ENCODE assay signal across 1 cellular context in the genomic region with DNA sequence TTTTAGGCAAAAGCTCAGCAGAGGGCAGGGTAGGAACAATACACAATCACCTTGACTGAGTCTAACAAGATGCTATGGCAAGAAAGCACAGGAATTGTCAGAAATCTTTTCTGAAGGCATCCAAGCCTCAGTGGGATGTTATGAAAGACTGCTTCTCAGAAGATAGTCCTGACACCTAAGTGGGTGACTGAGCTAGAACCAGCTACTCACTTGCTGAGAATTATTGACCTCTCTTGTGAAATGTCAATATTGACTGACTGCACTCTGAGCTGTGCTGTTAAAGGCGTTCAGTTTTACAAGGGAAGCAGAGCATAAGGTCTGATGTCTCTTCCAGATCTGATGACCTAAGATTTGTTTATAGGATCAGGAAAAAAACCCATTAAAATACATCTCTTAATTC.
TF ChIP-seq lines count a peak whose summit lies in the region.

No MANE protein-coding gene starts in this region.

TF ChIP-seq in HepG2, 621 proteins besides CTCF, POLR2A, EP300 and RAD21 (continued from another document and continues in another):
- TF ChIP-seq, protein P1, sequence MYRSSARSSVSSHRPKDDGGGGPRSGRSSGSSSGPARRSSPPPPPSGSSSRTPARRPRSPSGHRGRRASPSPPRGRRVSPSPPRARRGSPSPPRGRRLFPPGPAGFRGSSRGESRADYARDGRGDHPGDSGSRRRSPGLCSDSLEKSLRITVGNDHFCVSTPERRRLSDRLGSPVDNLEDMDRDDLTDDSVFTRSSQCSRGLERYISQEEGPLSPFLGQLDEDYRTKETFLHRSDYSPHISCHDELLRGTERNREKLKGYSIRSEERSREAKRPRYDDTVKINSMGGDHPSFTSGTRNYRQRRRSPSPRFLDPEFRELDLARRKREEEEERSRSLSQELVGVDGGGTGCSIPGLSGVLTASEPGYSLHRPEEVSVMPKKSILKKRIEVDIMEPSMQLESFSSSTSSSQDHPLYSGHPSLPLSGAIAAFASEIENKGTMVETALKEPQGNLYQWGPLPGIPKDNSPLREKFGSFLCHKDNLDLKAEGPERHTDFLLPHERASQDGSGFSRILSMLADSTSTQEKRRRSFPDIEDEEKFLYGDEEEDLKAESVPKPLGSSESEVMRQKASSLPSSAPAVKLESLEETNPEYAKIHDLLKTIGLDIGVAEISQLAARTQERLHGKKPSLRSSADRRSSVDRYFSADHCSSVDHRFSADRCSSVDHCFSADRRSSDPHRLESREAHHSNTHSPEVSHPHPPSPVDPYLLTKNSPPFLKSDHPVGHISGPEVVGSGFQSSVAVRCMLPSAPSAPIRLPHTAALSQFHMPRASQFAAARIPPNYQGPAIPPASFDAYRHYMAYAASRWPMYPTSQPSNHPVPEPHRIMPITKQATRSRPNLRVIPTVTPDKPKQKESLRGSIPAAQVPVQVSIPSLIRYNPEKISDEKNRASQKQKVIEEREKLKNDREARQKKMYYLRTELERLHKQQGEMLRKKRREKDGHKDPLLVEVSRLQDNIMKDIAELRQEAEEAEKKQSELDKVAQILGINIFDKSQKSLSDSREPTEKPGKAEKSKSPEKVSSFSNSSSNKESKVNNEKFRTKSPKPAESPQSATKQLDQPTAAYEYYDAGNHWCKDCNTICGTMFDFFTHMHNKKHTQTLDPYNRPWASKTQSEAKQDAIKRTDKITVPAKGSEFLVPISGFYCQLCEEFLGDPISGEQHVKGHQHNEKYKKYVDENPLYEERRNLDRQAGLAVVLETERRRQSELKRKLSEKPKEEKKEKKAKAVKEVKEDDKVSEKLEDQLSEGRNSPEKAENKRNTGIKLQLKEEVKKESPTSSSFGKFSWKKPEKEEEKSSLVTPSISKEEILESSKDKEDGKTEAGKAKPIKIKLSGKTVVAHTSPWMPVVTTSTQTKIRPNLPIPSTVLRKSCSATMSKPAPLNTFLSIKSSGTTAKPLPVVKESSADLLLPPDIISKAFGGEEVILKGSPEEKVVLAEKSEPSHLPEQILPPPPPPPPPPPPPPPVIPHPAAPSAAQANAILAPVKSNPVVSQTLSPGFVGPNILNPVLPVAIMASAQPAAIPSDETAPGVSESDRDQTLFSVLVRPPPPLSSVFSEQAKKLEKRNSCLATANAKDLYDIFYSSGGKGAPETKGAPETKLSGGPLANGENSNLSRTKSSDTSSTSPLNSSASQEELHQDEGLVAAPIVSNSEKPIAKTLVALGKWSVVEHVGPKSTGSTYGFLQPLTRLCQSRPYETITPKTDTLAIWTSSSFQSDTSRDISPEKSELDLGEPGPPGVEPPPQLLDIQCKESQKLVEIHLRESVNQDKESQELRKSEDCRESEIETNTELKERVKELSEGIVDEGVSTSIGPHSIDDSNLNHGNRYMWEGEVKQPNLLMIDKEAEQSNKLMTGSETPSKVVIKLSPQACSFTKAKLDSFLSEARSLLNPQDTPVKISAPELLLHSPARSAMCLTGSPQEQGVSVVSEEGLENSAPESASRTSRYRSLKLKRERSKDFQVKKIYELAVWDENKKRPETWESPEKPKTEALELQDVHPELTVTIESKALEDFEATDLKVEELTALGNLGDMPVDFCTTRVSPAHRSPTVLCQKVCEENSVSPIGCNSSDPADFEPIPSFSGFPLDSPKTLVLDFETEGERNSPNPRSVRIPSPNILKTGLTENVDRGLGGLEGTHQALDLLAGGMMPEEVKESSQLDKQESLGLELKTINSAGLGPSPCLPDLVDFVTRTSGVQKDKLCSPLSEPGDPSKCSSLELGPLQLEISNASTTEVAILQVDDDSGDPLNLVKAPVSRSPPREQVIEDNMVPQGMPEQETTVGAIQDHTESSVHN (CRISPR knock-in tag; IDR thresholded peaks at IDR 0.05) = peak; percentile 74; the same call in 1 of the 2 replicates
- TF ChIP-seq ZNF350 (CRISPR knock-in tag; IDR thresholded peaks at IDR 0.05; ENCODE audit: borderline replicate concordance, low read depth) (no peak), TOE1 (CRISPR knock-in tag; IDR thresholded peaks at IDR 0.05) (0 out of 2 replicates have a peak, but pooled peaks have one; percentile 46), ZNF724P (CRISPR knock-in tag; IDR thresholded peaks at IDR 0.05; ENCODE audit: borderline replicate concordance) (no peak), STAG1 (CRISPR knock-in tag; IDR thresholded peaks at IDR 0.05) (peak; percentile 25; the same call in 1 of the 2 replicates), SNRNP70 (IDR thresholded peaks at IDR 0.05; ENCODE audit: low read depth, low read length) (no peak), FOSL2 (CRISPR knock-in tag; IDR thresholded peaks at IDR 0.05) (peak; percentile 87), ZNF264 (CRISPR knock-in tag; IDR thresholded peaks at IDR 0.05) (peak; percentile 91; the same call in 1 of the 2 replicates), RBAK (CRISPR knock-in tag; IDR thresholded peaks at IDR 0.05) (peak; percentile 91; the same call in 1 of the 2 replicates), ERF (CRISPR knock-in tag; IDR thresholded peaks at IDR 0.05) (peak; percentile 83), REPIN1 (CRISPR knock-in tag; IDR thresholded peaks at IDR 0.05; ENCODE audit: borderline replicate concordance, low read depth) (peak; percentile 93; the same call in 1 of the 2 replicates), KLF13 (CRISPR knock-in tag; IDR thresholded peaks at IDR 0.05) (no peak), U2AF1 (optimal IDR thresholded peaks at IDR 0.05; ENCODE audit: low read depth, low read length) (no peak), HES4 (CRISPR knock-in tag; IDR thresholded peaks at IDR 0.05; ENCODE audit: borderline replicate concordance) (no peak), PHF5A (CRISPR knock-in tag; IDR thresholded peaks at IDR 0.05; ENCODE audit: low read depth, unreplicated experiment) (peak; percentile 94), NFE2L2 (IDR thresholded peaks at IDR 0.05; ENCODE audit: low read length) (no peak), SRY (CRISPR knock-in tag; IDR thresholded peaks at IDR 0.05) (no peak)
- TF ChIP-seq, protein P2, sequence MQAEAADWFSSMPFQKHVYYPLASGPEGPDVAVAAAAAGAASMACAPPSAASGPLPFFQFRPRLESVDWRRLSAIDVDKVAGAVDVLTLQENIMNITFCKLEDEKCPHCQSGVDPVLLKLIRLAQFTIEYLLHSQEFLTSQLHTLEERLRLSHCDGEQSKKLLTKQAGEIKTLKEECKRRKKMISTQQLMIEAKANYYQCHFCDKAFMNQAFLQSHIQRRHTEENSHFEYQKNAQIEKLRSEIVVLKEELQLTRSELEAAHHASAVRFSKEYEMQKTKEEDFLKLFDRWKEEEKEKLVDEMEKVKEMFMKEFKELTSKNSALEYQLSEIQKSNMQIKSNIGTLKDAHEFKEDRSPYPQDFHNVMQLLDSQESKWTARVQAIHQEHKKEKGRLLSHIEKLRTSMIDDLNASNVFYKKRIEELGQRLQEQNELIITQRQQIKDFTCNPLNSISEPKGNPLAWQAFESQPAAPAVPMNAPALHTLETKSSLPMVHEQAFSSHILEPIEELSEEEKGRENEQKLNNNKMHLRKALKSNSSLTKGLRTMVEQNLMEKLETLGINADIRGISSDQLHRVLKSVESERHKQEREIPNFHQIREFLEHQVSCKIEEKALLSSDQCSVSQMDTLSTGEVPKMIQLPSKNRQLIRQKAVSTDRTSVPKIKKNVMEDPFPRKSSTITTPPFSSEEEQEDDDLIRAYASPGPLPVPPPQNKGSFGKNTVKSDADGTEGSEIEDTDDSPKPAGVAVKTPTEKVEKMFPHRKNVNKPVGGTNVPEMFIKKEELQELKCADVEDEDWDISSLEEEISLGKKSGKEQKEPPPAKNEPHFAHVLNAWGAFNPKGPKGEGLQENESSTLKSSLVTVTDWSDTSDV (CRISPR knock-in tag; IDR thresholded peaks at IDR 0.05) = no peak
- TF ChIP-seq, protein P3, sequence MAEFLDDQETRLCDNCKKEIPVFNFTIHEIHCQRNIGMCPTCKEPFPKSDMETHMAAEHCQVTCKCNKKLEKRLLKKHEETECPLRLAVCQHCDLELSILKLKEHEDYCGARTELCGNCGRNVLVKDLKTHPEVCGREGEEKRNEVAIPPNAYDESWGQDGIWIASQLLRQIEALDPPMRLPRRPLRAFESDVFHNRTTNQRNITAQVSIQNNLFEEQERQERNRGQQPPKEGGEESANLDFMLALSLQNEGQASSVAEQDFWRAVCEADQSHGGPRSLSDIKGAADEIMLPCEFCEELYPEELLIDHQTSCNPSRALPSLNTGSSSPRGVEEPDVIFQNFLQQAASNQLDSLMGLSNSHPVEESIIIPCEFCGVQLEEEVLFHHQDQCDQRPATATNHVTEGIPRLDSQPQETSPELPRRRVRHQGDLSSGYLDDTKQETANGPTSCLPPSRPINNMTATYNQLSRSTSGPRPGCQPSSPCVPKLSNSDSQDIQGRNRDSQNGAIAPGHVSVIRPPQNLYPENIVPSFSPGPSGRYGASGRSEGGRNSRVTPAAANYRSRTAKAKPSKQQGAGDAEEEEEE (CRISPR knock-in tag; IDR thresholded peaks at IDR 0.05; ENCODE audit: borderline replicate concordance) = peak; percentile 80; the same call in 1 of the 2 replicates
- TF ChIP-seq, protein P4, sequence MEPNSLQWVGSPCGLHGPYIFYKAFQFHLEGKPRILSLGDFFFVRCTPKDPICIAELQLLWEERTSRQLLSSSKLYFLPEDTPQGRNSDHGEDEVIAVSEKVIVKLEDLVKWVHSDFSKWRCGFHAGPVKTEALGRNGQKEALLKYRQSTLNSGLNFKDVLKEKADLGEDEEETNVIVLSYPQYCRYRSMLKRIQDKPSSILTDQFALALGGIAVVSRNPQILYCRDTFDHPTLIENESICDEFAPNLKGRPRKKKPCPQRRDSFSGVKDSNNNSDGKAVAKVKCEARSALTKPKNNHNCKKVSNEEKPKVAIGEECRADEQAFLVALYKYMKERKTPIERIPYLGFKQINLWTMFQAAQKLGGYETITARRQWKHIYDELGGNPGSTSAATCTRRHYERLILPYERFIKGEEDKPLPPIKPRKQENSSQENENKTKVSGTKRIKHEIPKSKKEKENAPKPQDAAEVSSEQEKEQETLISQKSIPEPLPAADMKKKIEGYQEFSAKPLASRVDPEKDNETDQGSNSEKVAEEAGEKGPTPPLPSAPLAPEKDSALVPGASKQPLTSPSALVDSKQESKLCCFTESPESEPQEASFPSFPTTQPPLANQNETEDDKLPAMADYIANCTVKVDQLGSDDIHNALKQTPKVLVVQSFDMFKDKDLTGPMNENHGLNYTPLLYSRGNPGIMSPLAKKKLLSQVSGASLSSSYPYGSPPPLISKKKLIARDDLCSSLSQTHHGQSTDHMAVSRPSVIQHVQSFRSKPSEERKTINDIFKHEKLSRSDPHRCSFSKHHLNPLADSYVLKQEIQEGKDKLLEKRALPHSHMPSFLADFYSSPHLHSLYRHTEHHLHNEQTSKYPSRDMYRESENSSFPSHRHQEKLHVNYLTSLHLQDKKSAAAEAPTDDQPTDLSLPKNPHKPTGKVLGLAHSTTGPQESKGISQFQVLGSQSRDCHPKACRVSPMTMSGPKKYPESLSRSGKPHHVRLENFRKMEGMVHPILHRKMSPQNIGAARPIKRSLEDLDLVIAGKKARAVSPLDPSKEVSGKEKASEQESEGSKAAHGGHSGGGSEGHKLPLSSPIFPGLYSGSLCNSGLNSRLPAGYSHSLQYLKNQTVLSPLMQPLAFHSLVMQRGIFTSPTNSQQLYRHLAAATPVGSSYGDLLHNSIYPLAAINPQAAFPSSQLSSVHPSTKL (CRISPR knock-in tag; IDR thresholded peaks at IDR 0.05) = peak; percentile 99
- TF ChIP-seq, protein P5, sequence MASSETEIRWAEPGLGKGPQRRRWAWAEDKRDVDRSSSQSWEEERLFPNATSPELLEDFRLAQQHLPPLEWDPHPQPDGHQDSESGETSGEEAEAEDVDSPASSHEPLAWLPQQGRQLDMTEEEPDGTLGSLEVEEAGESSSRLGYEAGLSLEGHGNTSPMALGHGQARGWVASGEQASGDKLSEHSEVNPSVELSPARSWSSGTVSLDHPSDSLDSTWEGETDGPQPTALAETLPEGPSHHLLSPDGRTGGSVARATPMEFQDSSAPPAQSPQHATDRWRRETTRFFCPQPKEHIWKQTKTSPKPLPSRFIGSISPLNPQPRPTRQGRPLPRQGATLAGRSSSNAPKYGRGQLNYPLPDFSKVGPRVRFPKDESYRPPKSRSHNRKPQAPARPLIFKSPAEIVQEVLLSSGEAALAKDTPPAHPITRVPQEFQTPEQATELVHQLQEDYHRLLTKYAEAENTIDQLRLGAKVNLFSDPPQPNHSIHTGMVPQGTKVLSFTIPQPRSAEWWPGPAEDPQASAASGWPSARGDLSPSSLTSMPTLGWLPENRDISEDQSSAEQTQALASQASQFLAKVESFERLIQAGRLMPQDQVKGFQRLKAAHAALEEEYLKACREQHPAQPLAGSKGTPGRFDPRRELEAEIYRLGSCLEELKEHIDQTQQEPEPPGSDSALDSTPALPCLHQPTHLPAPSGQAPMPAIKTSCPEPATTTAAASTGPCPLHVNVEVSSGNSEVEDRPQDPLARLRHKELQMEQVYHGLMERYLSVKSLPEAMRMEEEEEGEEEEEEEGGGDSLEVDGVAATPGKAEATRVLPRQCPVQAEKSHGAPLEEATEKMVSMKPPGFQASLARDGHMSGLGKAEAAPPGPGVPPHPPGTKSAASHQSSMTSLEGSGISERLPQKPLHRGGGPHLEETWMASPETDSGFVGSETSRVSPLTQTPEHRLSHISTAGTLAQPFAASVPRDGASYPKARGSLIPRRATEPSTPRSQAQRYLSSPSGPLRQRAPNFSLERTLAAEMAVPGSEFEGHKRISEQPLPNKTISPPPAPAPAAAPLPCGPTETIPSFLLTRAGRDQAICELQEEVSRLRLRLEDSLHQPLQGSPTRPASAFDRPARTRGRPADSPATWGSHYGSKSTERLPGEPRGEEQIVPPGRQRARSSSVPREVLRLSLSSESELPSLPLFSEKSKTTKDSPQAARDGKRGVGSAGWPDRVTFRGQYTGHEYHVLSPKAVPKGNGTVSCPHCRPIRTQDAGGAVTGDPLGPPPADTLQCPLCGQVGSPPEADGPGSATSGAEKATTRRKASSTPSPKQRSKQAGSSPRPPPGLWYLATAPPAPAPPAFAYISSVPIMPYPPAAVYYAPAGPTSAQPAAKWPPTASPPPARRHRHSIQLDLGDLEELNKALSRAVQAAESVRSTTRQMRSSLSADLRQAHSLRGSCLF (CRISPR knock-in tag; IDR thresholded peaks at IDR 0.05; ENCODE audit: borderline replicate concordance) = no peak
- TF ChIP-seq, protein P6, sequence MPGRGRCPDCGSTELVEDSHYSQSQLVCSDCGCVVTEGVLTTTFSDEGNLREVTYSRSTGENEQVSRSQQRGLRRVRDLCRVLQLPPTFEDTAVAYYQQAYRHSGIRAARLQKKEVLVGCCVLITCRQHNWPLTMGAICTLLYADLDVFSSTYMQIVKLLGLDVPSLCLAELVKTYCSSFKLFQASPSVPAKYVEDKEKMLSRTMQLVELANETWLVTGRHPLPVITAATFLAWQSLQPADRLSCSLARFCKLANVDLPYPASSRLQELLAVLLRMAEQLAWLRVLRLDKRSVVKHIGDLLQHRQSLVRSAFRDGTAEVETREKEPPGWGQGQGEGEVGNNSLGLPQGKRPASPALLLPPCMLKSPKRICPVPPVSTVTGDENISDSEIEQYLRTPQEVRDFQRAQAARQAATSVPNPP (CRISPR knock-in tag; IDR thresholded peaks at IDR 0.05) = peak; percentile 61; the same call in 1 of the 2 replicates
- TF ChIP-seq, protein P7, sequence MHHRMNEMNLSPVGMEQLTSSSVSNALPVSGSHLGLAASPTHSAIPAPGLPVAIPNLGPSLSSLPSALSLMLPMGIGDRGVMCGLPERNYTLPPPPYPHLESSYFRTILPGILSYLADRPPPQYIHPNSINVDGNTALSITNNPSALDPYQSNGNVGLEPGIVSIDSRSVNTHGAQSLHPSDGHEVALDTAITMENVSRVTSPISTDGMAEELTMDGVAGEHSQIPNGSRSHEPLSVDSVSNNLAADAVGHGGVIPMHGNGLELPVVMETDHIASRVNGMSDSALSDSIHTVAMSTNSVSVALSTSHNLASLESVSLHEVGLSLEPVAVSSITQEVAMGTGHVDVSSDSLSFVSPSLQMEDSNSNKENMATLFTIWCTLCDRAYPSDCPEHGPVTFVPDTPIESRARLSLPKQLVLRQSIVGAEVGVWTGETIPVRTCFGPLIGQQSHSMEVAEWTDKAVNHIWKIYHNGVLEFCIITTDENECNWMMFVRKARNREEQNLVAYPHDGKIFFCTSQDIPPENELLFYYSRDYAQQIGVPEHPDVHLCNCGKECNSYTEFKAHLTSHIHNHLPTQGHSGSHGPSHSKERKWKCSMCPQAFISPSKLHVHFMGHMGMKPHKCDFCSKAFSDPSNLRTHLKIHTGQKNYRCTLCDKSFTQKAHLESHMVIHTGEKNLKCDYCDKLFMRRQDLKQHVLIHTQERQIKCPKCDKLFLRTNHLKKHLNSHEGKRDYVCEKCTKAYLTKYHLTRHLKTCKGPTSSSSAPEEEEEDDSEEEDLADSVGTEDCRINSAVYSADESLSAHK (CRISPR knock-in tag; IDR thresholded peaks at IDR 0.05; ENCODE audit: borderline replicate concordance) = no peak
